Comparison of ENCODE assay signal across 15 cellular contexts in the genomic region with DNA sequence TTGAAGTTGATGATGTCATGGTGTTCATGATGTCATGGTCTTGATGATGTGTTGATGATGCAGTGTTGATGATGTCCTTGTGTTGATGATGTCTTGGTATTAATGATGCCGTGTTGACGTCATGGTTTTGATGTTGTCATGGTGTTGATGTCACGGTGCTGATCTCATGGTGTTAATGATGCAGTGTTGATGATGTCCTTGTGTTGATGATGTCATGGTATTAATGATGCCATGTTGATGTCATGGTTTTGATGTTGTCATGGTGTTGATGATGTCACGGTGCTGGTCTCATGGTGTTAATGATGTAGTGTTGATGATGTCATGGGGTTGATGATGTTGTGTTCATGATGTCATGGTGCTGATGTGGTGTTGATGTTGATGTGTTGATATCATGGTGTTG. TPM values are rescaled to one million over a fixed set of nuclear protein-coding genes. Genes with fewer than 3 reads are reported as not detected.
DNase-seq lines count a peak whose midpoint lies in the region; ATAC-seq, FAIRE-seq and TF ChIP-seq lines count a peak whose summit lies in the region.
"Had no signal": no experiment of that assay in that cellular context is flagged by ENCODE, and none has a peak within 500 bp of the region (broad histone marks: within the 10 kb centered on the region; RNA-seq: fewer than 3 reads in every experiment).

No MANE protein-coding gene starts in this region.

- peaks cover 7% of the 10 kb centered on the region for H3K4me1 ChIP-seq in HepG2 (ENCODE audit: insufficient read depth, low read length)
- H3K4me1 ChIP-seq in right lobe of liver = no peaks in the 10 kb centered on the region
- H3K4me1 ChIP-seq: gastrocnemius medialis, SJSA1 had no signal

- WGBS in HepG2 (ENCODE audit: low lambda C conversion rate) = 59% methylated on average over 4 of the region's 4 CpGs
- 94% methylated on average over 2 of the region's 4 CpGs for WGBS in right lobe of liver (ENCODE audit: insufficient coverage, low coverage, low lambda C conversion rate, missing lambda C conversion rate)

- H3K4me1 Mint-ChIP-seq in stimulated activated naive B cell treated with anti-CD40 and anti-IgM and Interleukin-4, amounts not matched to agents 10 μg/mL and 1 μg/mL and 100 μg/mL, for 72 hours = peaks cover 3 to 11% of the 10 kb centered on the region in 2 donors
- H3K4me1 Mint-ChIP-seq: nephron progenitor cell had no signal

- no peak for TF ChIP-seq RAD21 in HepG2 (CRISPR knock-in tag; IDR thresholded peaks at IDR 0.05)

- H3K9me3 ChIP-seq in HepG2 (ENCODE audit: low read length) = 0 out of 2 replicates have a peak, but pooled peaks cover 11% of the 10 kb centered on the region
- H3K9me3 ChIP-seq in right lobe of liver = no peaks in the 10 kb centered on the region
- H3K9me3 ChIP-seq: gastrocnemius medialis had no signal

- H3K36me3 ChIP-seq in HepG2 (replicated peaks in 1 of 2; ENCODE audit: control insufficient read depth in 1 of 2, insufficient read depth in 2 of 2, low read length in 2 of 2) = no peaks in the 10 kb centered on the region
- H3K36me3 ChIP-seq in right lobe of liver = no peaks in the 10 kb centered on the region
- H3K36me3 ChIP-seq: gastrocnemius medialis, SJSA1 had no signal

- CTCF ChIA-PET in HepG2 (lab: Yijun Ruan, JAX; ENCODE audit: low intra/inter-chr PET ratio, low total read pairs) = interaction anchor here (4.2 kb wide), 1 partner anchor 55 kb away, joined by 76 read pairs; no protein-coding TSS in a partner anchor

- no peak overlapping the region for H3K27ac Mint-ChIP-seq in stimulated activated naive B cell treated with anti-CD40 and anti-IgM and Interleukin-4, amounts not matched to agents 10 μg/mL and 1 μg/mL and 100 μg/mL, for 72 hours
- H3K27ac Mint-ChIP-seq: activated T-helper 2 cell treated with anti-CD3 and anti-CD28 coated beads, Interferon-gamma antibody, Interleukin-2, Interleukin-4, amounts not matched to agents 10 μg/mL and 5 μg/mL and 100 μg/mL, durations not matched to agents 14 hours and 24 hours and 36 hours; CD4-positive, alpha-beta T cell; nephron progenitor cell had no signal

- H4K20me1 ChIP-seq in HepG2 (ENCODE audit: insufficient read depth, low read length) = no peaks in the 10 kb centered on the region

- H3K27me3 ChIP-seq in HepG2 (ENCODE audit: control insufficient read depth in 1 of 2, insufficient read depth in 2 of 2, low read length in 2 of 2) (peaks cover 3 to 21% of the 10 kb centered on the region in 2 experiments; a peak in 4 of 5 replicates), right lobe of liver (no peaks in the 10 kb centered on the region)
- H3K27me3 ChIP-seq: SJSA1 had no signal

- H3K4me3 Mint-ChIP-seq in stimulated activated naive B cell treated with anti-CD40 and anti-IgM and Interleukin-4, amounts not matched to agents 10 μg/mL and 1 μg/mL and 100 μg/mL, for 72 hours = no peak overlapping the region
- H3K4me3 Mint-ChIP-seq: CD4-positive, alpha-beta T cell; nephron progenitor cell had no signal

- POLR2A ChIA-PET in HepG2 (lab: Yijun Ruan, JAX) = no interaction called here

- TF ChIP-seq EP300 in HepG2 (IDR thresholded peaks at IDR 0.05; ENCODE audit: low read depth in 2 of 2, low read length in 2 of 2) = no peak
- TF ChIP-seq EP300 in HepG2 (CRISPR knock-in tag; IDR thresholded peaks at IDR 0.05; ENCODE audit: borderline replicate concordance) = no peak

- H3K4me2 ChIP-seq in HepG2 (ENCODE audit: low read depth, low read length) = no peak overlapping the region

- BruUV-seq in HepG2 (replicated peaks; lab: Mats Ljungman, UMichigan) = no TSS peak

- no peak overlapping the region for H3K27ac ChIP-seq in HepG2 (ENCODE audit: extremely low read length, insufficient read depth, low read length)
- H3K27ac ChIP-seq in right lobe of liver = no peak overlapping the region
- H3K27ac ChIP-seq: gastrocnemius medialis, SJSA1 had no signal

- no peak overlapping the region for H2AFZ ChIP-seq in HepG2 (ENCODE audit: low read length)

- ATAC-seq in HepG2 (no peak), right lobe of liver (no peak), HG03095 (IDR thresholded peaks at IDR 0.05; ENCODE audit: unreplicated experiment) (no peak)
- peak; percentile 6 to 15 for ATAC-seq in stimulated activated naive B cell treated with anti-CD40 and anti-IgM and Interleukin-4, amounts not matched to agents 10 μg/mL and 1 μg/mL and 100 μg/mL, for 72 hours (replicated peaks)
- ATAC-seq: gastrocnemius medialis had no signal

- FAIRE-seq in HepG2 (lab: Jason Lieb, UNC) = no peak

- intact Hi-C loops in HepG2 (cut with micrococcal nuclease; ENCODE audit: unreplicated experiment) (no loop called here), right lobe of liver (cut with DNase I) (no loop called here)

- H3K79me2 ChIP-seq in HepG2 (ENCODE audit: insufficient read depth, low read length) = no peaks in the 10 kb centered on the region

- H3K4me3 ChIP-seq in HepG2 (replicated peaks in 1 of 3; ENCODE audit: insufficient read depth in 1 of 3, low read depth in 2 of 3, low read length in 3 of 3) (no peak overlapping the region), right lobe of liver (no peak overlapping the region), NB4 (ENCODE audit: low read depth, low read length) (no peak overlapping the region)
- H3K4me3 ChIP-seq: gastrocnemius medialis, SJSA1 had no signal

- H3K36me3 Mint-ChIP-seq in stimulated activated naive B cell treated with anti-CD40 and anti-IgM and Interleukin-4, amounts not matched to agents 10 μg/mL and 1 μg/mL and 100 μg/mL, for 72 hours = peaks cover 0 to 2% of the 10 kb centered on the region in 2 donors

- in situ Hi-C loops in HepG2 (cut with HindIII; ENCODE audit: extremely low pct_ligation_motif_present, low pct_unique_long_range_greater_than_20kb) = loop anchor here (5.0 kb wide), 1 partner anchor 53 kb away; no protein-coding TSS in a partner anchor

- no peak overlapping the region for H3K9ac ChIP-seq in HepG2 (ENCODE audit: insufficient read depth, low read depth, low read length)

- no peak for TF ChIP-seq CTCF in HepG2 (CRISPR knock-in tag; IDR thresholded peaks at IDR 0.05)
- TF ChIP-seq CTCF in right lobe of liver (IDR thresholded peaks at IDR 0.05) = no peak
- no peak for TF ChIP-seq CTCF in NB4 (IDR thresholded peaks at IDR 0.05; ENCODE audit: low read depth, low read length)
- no peak for TF ChIP-seq CTCF in GM20000 (IDR thresholded peaks at IDR 0.05; ENCODE audit: extremely low read depth, missing control alignments)

- no peaks in the 10 kb centered on the region for H3K9me3 Mint-ChIP-seq in stimulated activated naive B cell treated with anti-CD40 and anti-IgM and Interleukin-4, amounts not matched to agents 10 μg/mL and 1 μg/mL and 100 μg/mL, for 72 hours
- H3K9me3 Mint-ChIP-seq: activated T-helper 2 cell treated with anti-CD3 and anti-CD28 coated beads, Interferon-gamma antibody, Interleukin-2, Interleukin-4, amounts not matched to agents 10 μg/mL and 5 μg/mL and 100 μg/mL, durations not matched to agents 14 hours and 24 hours and 36 hours; CD4-positive, alpha-beta T cell; nephron progenitor cell had no signal

- TF ChIP-seq POLR2A in HepG2 (IDR thresholded peaks at IDR 0.05; ENCODE audit: insufficient read depth in 1 of 2, low read depth in 2 of 2, low read length in 2 of 2) = no peak
- no peak for TF ChIP-seq POLR2A in right lobe of liver (IDR thresholded peaks at IDR 0.05)
- TF ChIP-seq POLR2A in NB4 (IDR thresholded peaks at IDR 0.05; ENCODE audit: extremely low read depth, insufficient read length) = no peak

- DNase-seq in HepG2 (ENCODE audit: low spot score) (no peak), right lobe of liver (no peak), NB4 (ENCODE audit: low read depth) (peak; percentile 34), brain pericyte (ENCODE audit: low read depth, low spot score) (peak; percentile 34), anterior cingulate cortex (lab: John Stamatoyannopoulos, UW) (no peak), GM20000 (ENCODE audit: low spot score) (no peak)
- no peak for DNase-seq in stimulated activated naive B cell treated with anti-CD40 and anti-IgM and Interleukin-4, amounts not matched to agents 10 μg/mL and 1 μg/mL and 100 μg/mL, for 72 hours
- DNase-seq: CD4-positive, alpha-beta T cell; gastrocnemius medialis; NCI-H1417 treated with DMSO at 0.1 percent for 48 hours; NCI-H774; nephron progenitor cell had no signal

- peaks cover 19 to 32% of the 10 kb centered on the region in 2 donors for H3K27me3 Mint-ChIP-seq in stimulated activated naive B cell treated with anti-CD40 and anti-IgM and Interleukin-4, amounts not matched to agents 10 μg/mL and 1 μg/mL and 100 μg/mL, for 72 hours

TF ChIP-seq in HepG2, 621 proteins besides CTCF, POLR2A, EP300 and RAD21 (continues in another document):
- TF ChIP-seq SMC3 (IDR thresholded peaks at IDR 0.05; ENCODE audit: low read length) (no peak), IRF2 (CRISPR knock-in tag; IDR thresholded peaks at IDR 0.05) (no peak), ZNF232 (CRISPR knock-in tag; IDR thresholded peaks at IDR 0.05; ENCODE audit: borderline replicate concordance) (no peak), ZBTB21 (CRISPR knock-in tag; IDR thresholded peaks at IDR 0.05) (peak; percentile 80)

RNA-seq across cellular contexts. Expression of a gene that starts 48.0 kb away (rescaled TPM):
- not detected in 2 replicates for total RNA-seq in HepG2 (2016; rRNA removed; fragmentation: Illumina TruSeq; extraction: Trizol)
- total RNA-seq in HepG2 (2016; cell fraction: cytosol; rRNA removed; fragmentation: Illumina TruSeq; extraction: Trizol; ENCODE audit: low read depth) = not detected in 2 replicates
- total RNA-seq in HepG2 (2016; cell fraction: insoluble cytoplasmic fraction; rRNA removed; fragmentation: Illumina TruSeq; extraction: Trizol) = not detected in 2 replicates
- total RNA-seq in HepG2 (2016; cell fraction: membrane; rRNA removed; fragmentation: Illumina TruSeq; extraction: Trizol) = not detected in 2 replicates
- not detected in 2 replicates for total RNA-seq in HepG2 (2016; cell fraction: nucleus; rRNA removed; fragmentation: Illumina TruSeq; extraction: Trizol)
- 0.03 TPM in 1 of 2 replicates, not detected in the other for polyA plus RNA-seq in HepG2 (2011; rRNA removed)
- 0.03 TPM in 1 of 2 replicates, not detected in the other for polyA plus RNA-seq in HepG2 (2011; cell fraction: cytosol; rRNA removed)
- 0.06 and 0.09 TPM in 2 replicates for polyA plus RNA-seq in HepG2 (2011; cell fraction: nucleus; rRNA removed)
- not detected in 2 replicates for polyA plus RNA-seq in HepG2 (2012)
- polyA plus RNA-seq in HepG2 (2016; cell fraction: cytosol; fragmentation: Illumina TruSeq; extraction: Trizol; ENCODE audit: low read depth) = not detected in 2 replicates
- polyA plus RNA-seq in HepG2 (2016; cell fraction: insoluble cytoplasmic fraction; fragmentation: Illumina TruSeq; extraction: Trizol; ENCODE audit: low read depth) = not detected in 2 replicates
- not detected in 2 replicates for polyA plus RNA-seq in HepG2 (2016; cell fraction: membrane; fragmentation: Illumina TruSeq; extraction: Trizol; ENCODE audit: low read depth)
- polyA plus RNA-seq in HepG2 (2016; cell fraction: nucleus; fragmentation: Illumina TruSeq; extraction: Trizol; ENCODE audit: insufficient read depth, low read depth) = not detected in 2 replicates
- polyA minus RNA-seq in HepG2 (2011; rRNA and poly(A)+ RNA removed; ENCODE audit: low replicate concordance) = 0.08 TPM in 1 of 2 replicates, not detected in the other
- not detected in 2 replicates for polyA minus RNA-seq in HepG2 (2011; cell fraction: cytosol; rRNA and poly(A)+ RNA removed)
- not detected in 2 replicates for polyA minus RNA-seq in HepG2 (2011; cell fraction: nucleus; rRNA and poly(A)+ RNA removed)
- total RNA-seq in right lobe of liver = under 1 TPM in 2 of 6 experiments, not detected in 4; 0.04 to 0.19 TPM
- total RNA-seq: activated T-helper 2 cell treated with anti-CD3 and anti-CD28 coated beads, Interferon-gamma antibody, Interleukin-2, Interleukin-4, amounts not matched to agents 10 μg/mL and 5 μg/mL and 100 μg/mL, durations not matched to agents 14 hours and 24 hours and 36 hours; CD4-positive, alpha-beta T cell had no signal

Comparison
In these comparisons a context has a peak if more than half of its experiments do, and no peak if none do; other contexts are left out.
1. ATAC-seq: peak in stimulated activated naive B cell treated with anti-CD40 and anti-IgM and Interleukin-4, amounts not matched to agents 10 μg/mL and 1 μg/mL and 100 μg/mL, for 72 hours (2 of 2); none in HepG2 (single experiment), right lobe of liver (0 of 4) and HG03095 (single experiment).
2. DNase-seq: peak in NB4 (single experiment) and brain pericyte (single experiment); none in HepG2 (single experiment), right lobe of liver (0 of 3), stimulated activated naive B cell treated with anti-CD40 and anti-IgM and Interleukin-4, amounts not matched to agents 10 μg/mL and 1 μg/mL and 100 μg/mL, for 72 hours (single experiment), anterior cingulate cortex (0 of 58) and GM20000 (single experiment).